ENCODE assay signal across 8 cellular contexts in genomic region chr6:32692019-32692418, GRCh38. TPM values are rescaled to one million over a fixed set of nuclear protein-coding genes. Genes with fewer than 3 reads are reported as not detected.
DNase-seq lines count a peak whose midpoint lies in the region; ATAC-seq and TF ChIP-seq lines count a peak whose summit lies in the region.

No MANE protein-coding gene starts in this region.

- no peak overlapping the region for H3K27ac Mint-ChIP-seq in CD4-positive, alpha-beta T cell
- peak overlapping the region; percentile 89 to 97 (median 92) for H3K27ac Mint-ChIP-seq in IgD-negative memory B cell
- no peak overlapping the region for H3K27ac Mint-ChIP-seq in activated CD8-positive, alpha-beta T cell treated with anti-CD3 and anti-CD28 coated beads for 36 hours

- H3K27me3 Mint-ChIP-seq in CD4-positive, alpha-beta T cell: peaks cover 43% of the 10 kb centered on the region
- H3K27me3 Mint-ChIP-seq in IgD-negative memory B cell: no peaks in the 10 kb centered on the region
- H3K27me3 Mint-ChIP-seq in activated CD8-positive, alpha-beta T cell treated with anti-CD3 and anti-CD28 coated beads for 36 hours: peaks cover 28% of the 10 kb centered on the region

- POLR2A ChIA-PET in CD4-positive, alpha-beta T cell (lab: Charles Lee): interaction anchor here (0.8 to 1.7 kb wide), 5 partner anchors 26 to 280 kb away, joined by 3 to 8 read pairs (median 3); partner anchors contain the start of gene HLA-DQB1
- POLR2A ChIA-PET in activated CD8-positive, alpha-beta T cell treated with anti-CD3 and anti-CD28 coated beads for 36 hours (lab: Charles Lee): no interaction called here

- H3K4me2 ChIP-seq in hepatocyte: no peak overlapping the region

- no peaks in the 10 kb centered on the region for H3K4me1 ChIP-seq in hepatocyte (ENCODE audit: insufficient read depth)

- no peaks in the 10 kb centered on the region for H4K20me1 ChIP-seq in hepatocyte (ENCODE audit: insufficient read depth, poor library complexity, severe bottlenecking)

- no peaks in the 10 kb centered on the region for H3K36me3 Mint-ChIP-seq in CD4-positive, alpha-beta T cell (ENCODE audit: low read depth)
- no peaks in the 10 kb centered on the region for H3K36me3 Mint-ChIP-seq in IgD-negative memory B cell
- no peaks in the 10 kb centered on the region for H3K36me3 Mint-ChIP-seq in activated CD8-positive, alpha-beta T cell treated with anti-CD3 and anti-CD28 coated beads for 36 hours (ENCODE audit: low read depth)

- peaks cover 20% of the 10 kb centered on the region for H3K4me1 Mint-ChIP-seq in CD4-positive, alpha-beta T cell (ENCODE audit: low read depth)
- H3K4me1 Mint-ChIP-seq in IgD-negative memory B cell: peaks cover 18 to 25% (median 23%) of the 10 kb centered on the region in 3 donors
- peaks cover 7% of the 10 kb centered on the region for H3K4me1 Mint-ChIP-seq in activated CD8-positive, alpha-beta T cell treated with anti-CD3 and anti-CD28 coated beads for 36 hours (ENCODE audit: low read depth)

- ATAC-seq in CD4-positive, alpha-beta T cell (ENCODE audit: poor library complexity): peak; percentile 94
- peak; percentile 68 for ATAC-seq in activated CD8-positive, alpha-beta T cell treated with anti-CD3 and anti-CD28 coated beads for 36 hours
- ATAC-seq in HG03045 (IDR thresholded peaks at IDR 0.05; ENCODE audit: unreplicated experiment) (no peak), GM19023 (IDR thresholded peaks at IDR 0.05; ENCODE audit: unreplicated experiment) (no peak)

- no peaks in the 10 kb centered on the region for H3K9me2 ChIP-seq in hepatocyte (replicated peaks; ENCODE audit: insufficient read depth)

- H3K79me2 ChIP-seq in hepatocyte: no peaks in the 10 kb centered on the region

- H3K27ac ChIP-seq in CD4-positive, alpha-beta T cell (ENCODE audit: low read depth, low read length): no peak overlapping the region
- H3K27ac ChIP-seq in hepatocyte: no peak overlapping the region

- H3K4me3 Mint-ChIP-seq in CD4-positive, alpha-beta T cell: no peak overlapping the region
- peak overlapping the region in 3 of 4 donors; percentile 69 to 90 (median 82) for H3K4me3 Mint-ChIP-seq in IgD-negative memory B cell
- no peak overlapping the region for H3K4me3 Mint-ChIP-seq in activated CD8-positive, alpha-beta T cell treated with anti-CD3 and anti-CD28 coated beads for 36 hours

- no peaks in the 10 kb centered on the region for H3K9me3 ChIP-seq in CD4-positive, alpha-beta T cell (ENCODE audit: control insufficient read depth, low read length)
- no peaks in the 10 kb centered on the region for H3K9me3 ChIP-seq in hepatocyte (ENCODE audit: low read depth)

- CTCF ChIA-PET in CD4-positive, alpha-beta T cell (lab: Charles Lee): interaction anchor here (0.7 to 1.6 kb wide), 8 partner anchors 9 to 278 kb away, joined by 3 to 14 read pairs (median 4); partner anchors contain the start of gene HLA-DQB1
- CTCF ChIA-PET in activated CD8-positive, alpha-beta T cell treated with anti-CD3 and anti-CD28 coated beads for 36 hours (lab: Charles Lee): interaction anchor here (0.6 to 2.0 kb wide), 15 partner anchors 8 to 278 kb away, joined by 3 to 18 read pairs (median 4); partner anchors contain the start of genes HLA-DRA and HLA-DRB1

- no peaks in the 10 kb centered on the region for H3K9me3 Mint-ChIP-seq in CD4-positive, alpha-beta T cell
- H3K9me3 Mint-ChIP-seq in IgD-negative memory B cell: peaks cover 0 to 5% (median 0%) of the 10 kb centered on the region in 3 donors
- peaks cover 1% of the 10 kb centered on the region for H3K9me3 Mint-ChIP-seq in activated CD8-positive, alpha-beta T cell treated with anti-CD3 and anti-CD28 coated beads for 36 hours

- H3K4me3 ChIP-seq in hepatocyte: no peak overlapping the region

- TF ChIP-seq CTCF in CD4-positive, alpha-beta T cell (IDR thresholded peaks at IDR 0.05): peak; percentile 84
- peak; percentile 55 for TF ChIP-seq CTCF in activated CD8-positive, alpha-beta T cell treated with anti-CD3 and anti-CD28 coated beads for 36 hours (IDR thresholded peaks at IDR 0.05)
- TF ChIP-seq CTCF in hepatocyte (IDR thresholded peaks at IDR 0.05; ENCODE audit: poor library complexity): peak; percentile 53

- H3K27me3 ChIP-seq in CD4-positive, alpha-beta T cell (ENCODE audit: control insufficient read depth, insufficient read depth, low read length): no peaks in the 10 kb centered on the region
- H3K27me3 ChIP-seq in hepatocyte: peaks cover 8% of the 10 kb centered on the region

- H3K36me3 ChIP-seq in hepatocyte (replicated peaks; ENCODE audit: insufficient read depth, low read depth): no peaks in the 10 kb centered on the region

- intact Hi-C loops in CD4-positive, alpha-beta T cell (cut with DNase I, micrococcal nuclease): loop anchor here (1.0 to 2.0 kb wide), 4 partner anchors 69 to 277 kb away; no protein-coding TSS in a partner anchor
- intact Hi-C loops in activated CD8-positive, alpha-beta T cell treated with anti-CD3 and anti-CD28 coated beads for 36 hours (cut with micrococcal nuclease): no loop called here

- 0% methylated on average over 1 of the region's 1 CpG for WGBS in hepatocyte (ENCODE audit: low lambda C conversion rate, missing lambda C conversion rate)

- peak in 9 of 10 experiments; percentile 32 to 71 (median 45) for DNase-seq in CD4-positive, alpha-beta T cell
- DNase-seq in activated CD8-positive, alpha-beta T cell treated with anti-CD3 and anti-CD28 coated beads for 36 hours: peak; percentile 63
- DNase-seq in hepatocyte (ENCODE audit: low spot score): peak; percentile 55
- peak; percentile 38 to 43 for DNase-seq in stimulated activated CD8-positive, alpha-beta memory T cell treated with anti-CD3 and anti-CD28 coated beads, Interleukin-7, amount 100 ng/mL, for 4 hours (ENCODE audit: low read depth in 2 of 2)
- DNase-seq in Ammon's horn (ENCODE audit: low spot score): no peak

- no peak overlapping the region for H2AFZ ChIP-seq in hepatocyte

RNA-seq across cellular contexts. Expression of gene HLA-DQB1, which starts 25.6 kb away (rescaled TPM):
- total RNA-seq in CD4-positive, alpha-beta T cell: 10 to 100 TPM; 21.5 to 21.7 TPM
- polyA plus RNA-seq in IgD-negative memory B cell: 155 TPM
- 1 to 10 TPM; 5.3 to 6.9 TPM for total RNA-seq in activated CD8-positive, alpha-beta T cell treated with anti-CD3 and anti-CD28 coated beads for 36 hours
- total RNA-seq in hepatocyte: 12.0 and 12.2 TPM in 2 replicates
- polyA plus RNA-seq in hepatocyte: 13.0 and 15.2 TPM in 2 replicates

RNA-seq across cellular contexts. Expression of gene HLA-DQA2, which starts 49.2 kb away (rescaled TPM):
- 1 to 10 TPM in 1 of 2 experiments, under 1 TPM in 1; 0.71 to 1.1 TPM for total RNA-seq in CD4-positive, alpha-beta T cell
- polyA plus RNA-seq in IgD-negative memory B cell (167 TPM), hepatocyte (not detected in 2 replicates)
- total RNA-seq in activated CD8-positive, alpha-beta T cell treated with anti-CD3 and anti-CD28 coated beads for 36 hours: under 1 TPM in 1 of 2 experiments, not detected in 1; 0.18 TPM
- total RNA-seq in hepatocyte: not detected in 2 replicates

RNA-seq across cellular contexts. Expression of gene HLA-DQA1, which starts 54.8 kb away (rescaled TPM):
- total RNA-seq in CD4-positive, alpha-beta T cell: 1 to 10 TPM; 5.9 to 6.9 TPM
- polyA plus RNA-seq in IgD-negative memory B cell (377 TPM), hepatocyte (not detected in 2 replicates)
- 1 to 10 TPM; 3.4 to 3.9 TPM for total RNA-seq in activated CD8-positive, alpha-beta T cell treated with anti-CD3 and anti-CD28 coated beads for 36 hours
- total RNA-seq in hepatocyte: not detected in 2 replicates

Comparison
In these comparisons a context has a peak if more than half of its experiments do, and no peak if none do; other contexts are left out.
1. ATAC-seq: peak in CD4-positive, alpha-beta T cell (single experiment) and activated CD8-positive, alpha-beta T cell treated with anti-CD3 and anti-CD28 coated beads for 36 hours (single experiment); none in HG03045 (single experiment) and GM19023 (single experiment).
2. H3K27ac Mint-ChIP-seq: peak in IgD-negative memory B cell (3 of 3); none in CD4-positive, alpha-beta T cell (single experiment) and activated CD8-positive, alpha-beta T cell treated with anti-CD3 and anti-CD28 coated beads for 36 hours (single experiment).
3. H3K4me3 Mint-ChIP-seq: peak in IgD-negative memory B cell (3 of 4); none in CD4-positive, alpha-beta T cell (single experiment) and activated CD8-positive, alpha-beta T cell treated with anti-CD3 and anti-CD28 coated beads for 36 hours (single experiment).
4. Peak in every context shown above with its lines, with median percentiles within 50 percentile points of each other: CTCF ChIP-seq.